ENCODE assay signal across 17 cellular contexts in the genomic region with DNA sequence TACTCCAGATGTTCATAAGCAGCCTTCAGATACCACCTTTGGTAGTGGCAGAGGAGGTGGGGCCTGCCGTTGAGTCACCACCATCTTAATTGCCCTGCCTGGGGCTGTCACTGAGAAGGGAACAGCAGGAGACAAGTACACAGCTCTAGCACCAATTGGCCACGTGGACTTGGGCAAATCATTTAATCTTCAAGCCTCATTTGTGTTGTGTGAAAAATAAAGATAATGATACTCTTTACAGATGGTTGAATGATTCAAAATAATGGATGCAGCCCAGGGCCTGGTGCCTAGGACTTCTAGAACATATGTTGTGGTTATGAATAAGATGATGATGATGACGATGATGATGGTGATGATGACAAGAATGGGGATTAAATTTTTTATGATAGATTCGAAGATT.
"Had no signal": no experiment of that assay in that cellular context is flagged by ENCODE, and none has a peak within 500 bp of the region (broad histone marks: within the 10 kb centered on the region; RNA-seq: fewer than 3 reads in every experiment).

No MANE protein-coding gene starts in this region.

- H3K9me3 Mint-ChIP-seq: activated naive CD8-positive, alpha-beta T cell treated with anti-CD3 and anti-CD28 coated beads, Interleukin-2, amount 50 U/mL, for 24 hours; activated T-helper 17 cell treated with anti-CD3 and anti-CD28 coated beads, Interleukin-2, amount 50 U/mL, for 72 hours; neural progenitor cell; stimulated activated naive CD8-positive, alpha-beta T cell treated with anti-CD3 and anti-CD28 coated beads, Interleukin-15, Interleukin-2, amounts not matched to agents 100 ng/mL and 50 ng/mL, for 24 hours had no signal

- H3K4me1 Mint-ChIP-seq: activated naive CD8-positive, alpha-beta T cell treated with anti-CD3 and anti-CD28 coated beads, Interleukin-2, amount 50 U/mL, for 24 hours; activated T-helper 17 cell treated with anti-CD3 and anti-CD28 coated beads, Interleukin-2, amount 50 U/mL, for 72 hours; mesothelial cell of epicardium; neural progenitor cell had no signal

- ATAC-seq: activated naive CD8-positive, alpha-beta T cell treated with anti-CD3 and anti-CD28 coated beads, Interleukin-2, amount 50 U/mL, for 24 hours; activated T-helper 17 cell treated with anti-CD3 and anti-CD28 coated beads, Interleukin-2, amount 50 U/mL, for 72 hours had no signal

- H2AFZ ChIP-seq: neural progenitor cell had no signal

- H3K36me3 Mint-ChIP-seq: immature natural killer cell, mesothelial cell of epicardium, neural progenitor cell, type B pancreatic cell had no signal

- H3K4me3 Mint-ChIP-seq: activated naive CD8-positive, alpha-beta T cell treated with anti-CD3 and anti-CD28 coated beads, Interleukin-2, amount 50 U/mL, for 24 hours; activated T-helper 17 cell treated with anti-CD3 and anti-CD28 coated beads, Interleukin-2, amount 50 U/mL, for 72 hours; immature natural killer cell; mesothelial cell of epicardium; neural progenitor cell; stimulated activated naive CD8-positive, alpha-beta T cell treated with anti-CD3 and anti-CD28 coated beads, Interleukin-15, Interleukin-2, amounts not matched to agents 100 ng/mL and 50 ng/mL, for 24 hours; type B pancreatic cell had no signal

- H3K27me3 Mint-ChIP-seq: activated T-helper 17 cell treated with anti-CD3 and anti-CD28 coated beads, Interleukin-2, amount 50 U/mL, for 72 hours; stimulated activated naive CD8-positive, alpha-beta T cell treated with anti-CD3 and anti-CD28 coated beads, Interleukin-15, Interleukin-2, amounts not matched to agents 100 ng/mL and 50 ng/mL, for 24 hours; type B pancreatic cell had no signal

- H3K36me3 ChIP-seq: breast epithelium, neural progenitor cell, sigmoid colon, spleen, suprapubic skin had no signal

- DNase-seq: activated CD4-positive, CD25-positive, alpha-beta regulatory T cell treated with anti-CD3 and anti-CD28 coated beads, Interleukin-2, amount 50 U/mL, for 72 hours; activated naive CD4-positive, alpha-beta T cell treated with Interleukin-2 at 50 U/mL for 16 hours; activated naive CD8-positive, alpha-beta T cell treated with anti-CD3 and anti-CD28 coated beads, Interleukin-2, amount 50 U/mL, for 24 hours; activated T-cell treated with anti-CD3 and anti-CD28 coated beads for 4 hours; aorta; cerebellar nuclear complex; effector memory CD4-positive, alpha-beta T cell; immature natural killer cell; sigmoid colon; spleen had no signal

- H3K9me3 ChIP-seq: breast epithelium, sigmoid colon, spleen, suprapubic skin had no signal

- H3K27ac Mint-ChIP-seq: activated naive CD8-positive, alpha-beta T cell treated with anti-CD3 and anti-CD28 coated beads, Interleukin-2, amount 50 U/mL, for 24 hours; activated T-helper 17 cell treated with anti-CD3 and anti-CD28 coated beads, Interleukin-2, amount 50 U/mL, for 72 hours; immature natural killer cell; mesothelial cell of epicardium; neural progenitor cell; stimulated activated naive CD8-positive, alpha-beta T cell treated with anti-CD3 and anti-CD28 coated beads, Interleukin-15, Interleukin-2, amounts not matched to agents 100 ng/mL and 50 ng/mL, for 24 hours; type B pancreatic cell had no signal

- H3K9ac ChIP-seq: neural progenitor cell had no signal

- H3K27me3 ChIP-seq: breast epithelium, neural progenitor cell, sigmoid colon, suprapubic skin had no signal

- H3K4me3 ChIP-seq: breast epithelium, neural progenitor cell, sigmoid colon, spleen, suprapubic skin had no signal

- H3K4me1 ChIP-seq: breast epithelium, neural progenitor cell, sigmoid colon, spleen, suprapubic skin had no signal

- H3K4me2 ChIP-seq: neural progenitor cell had no signal

- H3K27ac ChIP-seq: breast epithelium, neural progenitor cell, sigmoid colon, spleen, suprapubic skin had no signal
